In genomic region chr20:62695448-62696414, GRCh38 we compare ENCODE assay signal across 20 cellular contexts. TPM values are rescaled to one million over a fixed set of nuclear protein-coding genes. Genes with fewer than 3 reads are reported as not detected.
DNase-seq lines count a peak whose midpoint lies in the region; ATAC-seq, FAIRE-seq and TF ChIP-seq lines count a peak whose summit lies in the region.
"Had no signal": no experiment of that assay in that cellular context is flagged by ENCODE, and none has a peak within 500 bp of the region (broad histone marks: within the 10 kb centered on the region; RNA-seq: fewer than 3 reads in every experiment).

No MANE protein-coding gene starts in this region.

- FAIRE-seq in HepG2 (lab: Jason Lieb, UNC), result no peak
- FAIRE-seq: GM12891 had no signal

- CTCF ChIA-PET in HepG2 (lab: Yijun Ruan, JAX; ENCODE audit: low intra/inter-chr PET ratio, low total read pairs), result no interaction called here

- H3K4me3 ChIP-seq in HepG2 (replicated peaks in 1 of 3; ENCODE audit: insufficient read depth in 1 of 3, low read depth in 2 of 3, low read length in 3 of 3) (no peak overlapping the region), right lobe of liver (no peak overlapping the region), RWPE2 (ENCODE audit: severe bottlenecking) (no peak overlapping the region)
- H3K4me3 ChIP-seq: GM23248, PC-9, SJSA1 had no signal

- no peak overlapping the region for H3K4me3 Mint-ChIP-seq in nephron progenitor cell

- H3K27me3 ChIP-seq in HepG2 (ENCODE audit: control insufficient read depth in 1 of 2, insufficient read depth in 2 of 2, low read length in 2 of 2), result peaks cover 52 to 98% of the 10 kb centered on the region in 2 experiments
- no peaks in the 10 kb centered on the region for H3K27me3 ChIP-seq in right lobe of liver
- peaks cover 34% of the 10 kb centered on the region for H3K27me3 ChIP-seq in RWPE2 (ENCODE audit: insufficient read depth, poor library complexity, severe bottlenecking)

- TF ChIP-seq POLR2A in HepG2 (IDR thresholded peaks at IDR 0.05; ENCODE audit: insufficient read depth in 1 of 2, low read depth in 2 of 2, low read length in 2 of 2), result no peak
- TF ChIP-seq POLR2A in right lobe of liver (IDR thresholded peaks at IDR 0.05), result no peak

- H2AFZ ChIP-seq in HepG2 (ENCODE audit: low read length), result no peak overlapping the region
- H2AFZ ChIP-seq: GM23248, PC-9 had no signal

- H3K27me3 Mint-ChIP-seq in nephron progenitor cell (ENCODE audit: low read depth, poor library complexity), result peaks cover 32% of the 10 kb centered on the region

- H3K9me3 Mint-ChIP-seq in nephron progenitor cell, result no peaks in the 10 kb centered on the region

- DNase-seq in HepG2 (ENCODE audit: low spot score) (no peak), right lobe of liver (no peak), RWPE2 (ENCODE audit: low spot score) (peak; percentile 80), nephron progenitor cell (no peak), substantia nigra (lab: John Stamatoyannopoulos, UW) (no peak)
- DNase-seq: Caco-2, DMS53, GM23248, KG1, NCI-H1694, NCI-H2081 treated with DMSO at 0.1 percent for 48 hours, NCI-H2227 treated with DMSO at 0.1 percent for 48 hours, NCI-H510A treated with DMSO at 0.1 percent for 48 hours, PC-9 had no signal

- H3K9ac ChIP-seq in HepG2 (ENCODE audit: insufficient read depth, low read depth, low read length), result no peak overlapping the region
- H3K9ac ChIP-seq: GM23248 had no signal

- peaks cover 40% of the 10 kb centered on the region for H3K4me1 Mint-ChIP-seq in nephron progenitor cell

- H3K36me3 ChIP-seq in HepG2 (replicated peaks in 1 of 2; ENCODE audit: control insufficient read depth in 1 of 2, insufficient read depth in 2 of 2, low read length in 2 of 2) (no peaks in the 10 kb centered on the region), right lobe of liver (no peaks in the 10 kb centered on the region), RWPE2 (ENCODE audit: low read depth) (no peaks in the 10 kb centered on the region)
- H3K36me3 ChIP-seq: SJSA1 had no signal

- no peaks in the 10 kb centered on the region for H3K9me3 ChIP-seq in HepG2 (ENCODE audit: low read length)
- no peaks in the 10 kb centered on the region for H3K9me3 ChIP-seq in right lobe of liver
- H3K9me3 ChIP-seq in RWPE2 (ENCODE audit: severe bottlenecking), result no peaks in the 10 kb centered on the region
- H3K9me3 ChIP-seq: Caco-2, SJSA1 had no signal

- no peak for TF ChIP-seq RAD21 in HepG2 (CRISPR knock-in tag; IDR thresholded peaks at IDR 0.05)

- peak overlapping the region; percentile 24 for H3K27ac Mint-ChIP-seq in nephron progenitor cell

- intact Hi-C loops in HepG2 (cut with micrococcal nuclease; ENCODE audit: unreplicated experiment), result no loop called here
- intact Hi-C loops in right lobe of liver (cut with DNase I), result no loop called here

- H3K4me2 ChIP-seq in HepG2 (ENCODE audit: low read depth, low read length), result no peak overlapping the region
- H3K4me2 ChIP-seq: PC-9 had no signal

- H4K20me1 ChIP-seq in HepG2 (ENCODE audit: insufficient read depth, low read length), result peaks cover 7% of the 10 kb centered on the region; the same call in 1 of the 2 replicates

- in situ Hi-C loops in HepG2 (cut with HindIII; ENCODE audit: extremely low pct_ligation_motif_present, low pct_unique_long_range_greater_than_20kb), result no loop called here

- TF ChIP-seq EP300 in HepG2 (IDR thresholded peaks at IDR 0.05; ENCODE audit: low read depth in 2 of 2, low read length in 2 of 2), result no peak
- TF ChIP-seq EP300 in HepG2 (CRISPR knock-in tag; IDR thresholded peaks at IDR 0.05; ENCODE audit: borderline replicate concordance), result no peak

- no peak for ATAC-seq in HepG2
- no peak for ATAC-seq in right lobe of liver
- ATAC-seq in RWPE2 (ENCODE audit: low read depth), result peak; percentile 10; the same call in 1 of the 3 replicates
- no peak for ATAC-seq in esophagus mucosa
- ATAC-seq in HG03571 (IDR thresholded peaks at IDR 0.05; ENCODE audit: unreplicated experiment), result no peak
- ATAC-seq: HCT116 had no signal

- no peak for TF ChIP-seq CTCF in HepG2 (CRISPR knock-in tag; IDR thresholded peaks at IDR 0.05)
- no peak for TF ChIP-seq CTCF in right lobe of liver (IDR thresholded peaks at IDR 0.05)
- TF ChIP-seq CTCF in RWPE2 (IDR thresholded peaks at IDR 0.05; ENCODE audit: poor library complexity, severe bottlenecking), result no peak
- TF ChIP-seq CTCF in nephron progenitor cell (IDR thresholded peaks at IDR 0.05), result no peak

- H3K36me3 Mint-ChIP-seq in nephron progenitor cell (ENCODE audit: low read depth), result no peaks in the 10 kb centered on the region

- POLR2A ChIA-PET in HepG2 (lab: Yijun Ruan, JAX), result no interaction called here

- H3K79me2 ChIP-seq in HepG2 (ENCODE audit: insufficient read depth, low read length), result no peaks in the 10 kb centered on the region

- H3K4me1 ChIP-seq in HepG2 (ENCODE audit: insufficient read depth, low read length) (no peaks in the 10 kb centered on the region; the same call in 1 of the 2 replicates), right lobe of liver (no peaks in the 10 kb centered on the region), RWPE2 (ENCODE audit: insufficient read depth, poor library complexity, severe bottlenecking) (no peaks in the 10 kb centered on the region)
- H3K4me1 ChIP-seq: Caco-2, SJSA1 had no signal

- H3K27ac ChIP-seq in HepG2 (ENCODE audit: extremely low read length, insufficient read depth, low read length), result no peak overlapping the region
- no peak overlapping the region for H3K27ac ChIP-seq in right lobe of liver
- H3K27ac ChIP-seq in RWPE2 (ENCODE audit: poor library complexity, severe bottlenecking), result no peak overlapping the region
- H3K27ac ChIP-seq in substantia nigra (ENCODE audit: low read depth, low read length, poor library complexity, severe bottlenecking), result no peak overlapping the region
- H3K27ac ChIP-seq: C4-2B, GM23248, PC-9, SJSA1 had no signal

- no TSS peak for BruUV-seq in HepG2 (replicated peaks; lab: Mats Ljungman, UMichigan)

- WGBS in HepG2 (ENCODE audit: low lambda C conversion rate), result 34% methylated on average over 32 of the region's 32 CpGs
- WGBS in right lobe of liver (ENCODE audit: insufficient coverage, low coverage, low lambda C conversion rate, missing lambda C conversion rate), result 49% methylated on average over 8 of the region's 32 CpGs

RNA-seq across cellular contexts. Expression of gene NTSR1, which starts 12.9 kb away (rescaled TPM):
- 0.09 TPM in 1 of 2 replicates, not detected in the other for total RNA-seq in HepG2 (2016; rRNA removed; fragmentation: Illumina TruSeq; extraction: Trizol)
- total RNA-seq in HepG2 (2016; cell fraction: cytosol; rRNA removed; fragmentation: Illumina TruSeq; extraction: Trizol; ENCODE audit: low read depth), result not detected in 2 replicates
- 0.04 TPM in 1 of 2 replicates, not detected in the other for total RNA-seq in HepG2 (2016; cell fraction: insoluble cytoplasmic fraction; rRNA removed; fragmentation: Illumina TruSeq; extraction: Trizol)
- 0.09 TPM in 1 of 2 replicates, not detected in the other for total RNA-seq in HepG2 (2016; cell fraction: membrane; rRNA removed; fragmentation: Illumina TruSeq; extraction: Trizol)
- total RNA-seq in HepG2 (2016; cell fraction: nucleus; rRNA removed; fragmentation: Illumina TruSeq; extraction: Trizol), result 0.12 TPM in 1 of 2 replicates, not detected in the other
- polyA plus RNA-seq in HepG2 (2011; rRNA removed), result 0.12 and 0.17 TPM in 2 replicates
- 0.09 and 0.12 TPM in 2 replicates for polyA plus RNA-seq in HepG2 (2011; cell fraction: cytosol; rRNA removed)
- polyA plus RNA-seq in HepG2 (2011; cell fraction: nucleus; rRNA removed), result 0.38 and 0.51 TPM in 2 replicates
- 0.09 and 0.19 TPM in 2 replicates for polyA plus RNA-seq in HepG2 (2012)
- not detected in 2 replicates for polyA plus RNA-seq in HepG2 (2016; cell fraction: cytosol; fragmentation: Illumina TruSeq; extraction: Trizol; ENCODE audit: low read depth)
- 0.08 TPM in 1 of 2 replicates, not detected in the other for polyA plus RNA-seq in HepG2 (2016; cell fraction: insoluble cytoplasmic fraction; fragmentation: Illumina TruSeq; extraction: Trizol; ENCODE audit: low read depth)
- polyA plus RNA-seq in HepG2 (2016; cell fraction: membrane; fragmentation: Illumina TruSeq; extraction: Trizol; ENCODE audit: low read depth), result 0.05 TPM in 1 of 2 replicates, not detected in the other
- 0.35 and 0.41 TPM in 2 replicates for polyA plus RNA-seq in HepG2 (2016; cell fraction: nucleus; fragmentation: Illumina TruSeq; extraction: Trizol; ENCODE audit: insufficient read depth, low read depth)
- polyA minus RNA-seq in HepG2 (2011; rRNA and poly(A)+ RNA removed; ENCODE audit: low replicate concordance), result 0.24 TPM in 1 of 2 replicates, not detected in the other
- polyA minus RNA-seq in HepG2 (2011; cell fraction: cytosol; rRNA and poly(A)+ RNA removed), result not detected in 2 replicates
- polyA minus RNA-seq in HepG2 (2011; cell fraction: nucleus; rRNA and poly(A)+ RNA removed), result 0.12 and 0.13 TPM in 2 replicates
- total RNA-seq in right lobe of liver, result under 1 TPM in 4 of 6 experiments, not detected in 2; 0.04 to 0.74 (median 0.09) TPM
- not detected for total RNA-seq in esophagus mucosa
- total RNA-seq: GM23248, SJSA1 had no signal
- polyA plus RNA-seq: GM23248 had no signal

RNA-seq across cellular contexts. Expression of gene SLCO4A1, which starts 53.4 kb away (rescaled TPM):
- 23.8 and 55.5 TPM in 2 replicates for total RNA-seq in HepG2 (2016; rRNA removed; fragmentation: Illumina TruSeq; extraction: Trizol)
- total RNA-seq in HepG2 (2016; cell fraction: cytosol; rRNA removed; fragmentation: Illumina TruSeq; extraction: Trizol; ENCODE audit: low read depth), result 21.3 and 22.4 TPM in 2 replicates
- total RNA-seq in HepG2 (2016; cell fraction: insoluble cytoplasmic fraction; rRNA removed; fragmentation: Illumina TruSeq; extraction: Trizol), result 20.7 and 58.6 TPM in 2 replicates
- 31.3 and 32.0 TPM in 2 replicates for total RNA-seq in HepG2 (2016; cell fraction: membrane; rRNA removed; fragmentation: Illumina TruSeq; extraction: Trizol)
- total RNA-seq in HepG2 (2016; cell fraction: nucleus; rRNA removed; fragmentation: Illumina TruSeq; extraction: Trizol), result 55.7 and 65.4 TPM in 2 replicates
- polyA plus RNA-seq in HepG2 (2011; rRNA removed), result 91.3 and 112 TPM in 2 replicates
- polyA plus RNA-seq in HepG2 (2011; cell fraction: cytosol; rRNA removed), result 53.2 and 96.9 TPM in 2 replicates
- 133 and 239 TPM in 2 replicates for polyA plus RNA-seq in HepG2 (2011; cell fraction: nucleus; rRNA removed)
- 48.1 and 97.6 TPM in 2 replicates for polyA plus RNA-seq in HepG2 (2012)
- polyA plus RNA-seq in HepG2 (2016; cell fraction: cytosol; fragmentation: Illumina TruSeq; extraction: Trizol; ENCODE audit: low read depth), result 14.3 and 17.6 TPM in 2 replicates
- 25.9 and 26.2 TPM in 2 replicates for polyA plus RNA-seq in HepG2 (2016; cell fraction: insoluble cytoplasmic fraction; fragmentation: Illumina TruSeq; extraction: Trizol; ENCODE audit: low read depth)
- 21.9 and 22.4 TPM in 2 replicates for polyA plus RNA-seq in HepG2 (2016; cell fraction: membrane; fragmentation: Illumina TruSeq; extraction: Trizol; ENCODE audit: low read depth)
- 114 and 125 TPM in 2 replicates for polyA plus RNA-seq in HepG2 (2016; cell fraction: nucleus; fragmentation: Illumina TruSeq; extraction: Trizol; ENCODE audit: insufficient read depth, low read depth)
- polyA minus RNA-seq in HepG2 (2011; rRNA and poly(A)+ RNA removed; ENCODE audit: low replicate concordance), result 44.0 and 104 TPM in 2 replicates
- polyA minus RNA-seq in HepG2 (2011; cell fraction: cytosol; rRNA and poly(A)+ RNA removed), result 27.7 and 39.2 TPM in 2 replicates
- 31.2 and 42.4 TPM in 2 replicates for polyA minus RNA-seq in HepG2 (2011; cell fraction: nucleus; rRNA and poly(A)+ RNA removed)
- 1 to 10 TPM in 5 of 6 experiments, under 1 TPM in 1; 0.93 to 8.8 (median 4.3) TPM for total RNA-seq in right lobe of liver
- total RNA-seq in esophagus mucosa, result 13.7 TPM
